ENCODE assay signal across 8 cellular contexts in genomic region chr16:3458278-3458851, GRCh38. TPM values are rescaled to one million over a fixed set of nuclear protein-coding genes. Genes with fewer than 3 reads are reported as not detected.
A peak's percentile ranks its signal among the peaks of the same experiment; 100 is the strongest.
DNase-seq lines count a peak whose midpoint lies in the region; ATAC-seq and TF ChIP-seq lines count a peak whose summit lies in the region.

No MANE protein-coding gene starts in this region.

- no peaks in the 10 kb centered on the region for H3K36me3 ChIP-seq in brain microvascular endothelial cell (replicated peaks)
- no peaks in the 10 kb centered on the region for H3K36me3 ChIP-seq in stomach smooth muscle (ENCODE audit: control insufficient read depth in 2 of 2, insufficient read depth in 2 of 2, low read length in 2 of 2)

- CTCF ChIA-PET in GM10248 (lab: Yijun Ruan, JAX) = no interaction called here

- TF ChIP-seq CTCF in brain microvascular endothelial cell (IDR thresholded peaks at IDR 0.05; ENCODE audit: low read depth, low read length, missing control alignments) (no peak), GM10248 (IDR thresholded peaks at IDR 0.05; ENCODE audit: control extremely low read depth, extremely low read depth, low read depth, missing control alignments) (no peak)

- ATAC-seq in GM21381 (IDR thresholded peaks at IDR 0.05; ENCODE audit: unreplicated experiment) = peak; percentile 4

- H3K9ac ChIP-seq in stomach smooth muscle (ENCODE audit: low read length in 2 of 2) = peak overlapping the region; percentile 87 to 93

- no peaks in the 10 kb centered on the region for H3K27me3 ChIP-seq in brain microvascular endothelial cell (replicated peaks)
- H3K27me3 ChIP-seq in stomach smooth muscle (ENCODE audit: control insufficient read depth in 1 of 2, insufficient read depth in 2 of 2, low read length in 2 of 2) = no peaks in the 10 kb centered on the region

- H3K27ac ChIP-seq in brain microvascular endothelial cell = peak overlapping the region; percentile 96
- H3K27ac ChIP-seq in stomach smooth muscle (ENCODE audit: low read length) = peak overlapping the region; percentile 88

- H3K4me1 ChIP-seq in stomach smooth muscle (ENCODE audit: control insufficient read depth, insufficient read depth, low read length) = peaks cover 38% of the 10 kb centered on the region

- DNase-seq in COLO668 (lab: John Stamatoyannopoulos, UW; ENCODE audit: unreplicated experiment) (peak; percentile 34), M059J (ENCODE audit: low read depth) (peak; percentile 51), brain microvascular endothelial cell (no peak), left kidney (ENCODE audit: low read depth, low spot score) (peak; percentile 56), GM10248 (ENCODE audit: extremely low spot score) (no peak), D341Med (ENCODE audit: low spot score) (no peak)

- POLR2A ChIA-PET in GM10248 (lab: Yijun Ruan, JAX) = no interaction called here

- in situ Hi-C loops in brain microvascular endothelial cell (cut with HindIII; ENCODE audit: low pct_ligation_motif_present, low sequenced_read_pairs) = no loop called here

- no peaks in the 10 kb centered on the region for H3K9me3 ChIP-seq in stomach smooth muscle (ENCODE audit: control insufficient read depth in 2 of 2, low read length in 2 of 2)

- peak overlapping the region; percentile 94 for H3K4me3 ChIP-seq in brain microvascular endothelial cell (ENCODE audit: low read depth, low read length)
- peak overlapping the region; percentile 81 to 95 for H3K4me3 ChIP-seq in stomach smooth muscle (ENCODE audit: low read length in 2 of 2)

RNA-seq across cellular contexts. Expression of gene NAA60, which starts 14.9 kb away (rescaled TPM):
- 9.1 and 18.8 TPM in 2 replicates for total RNA-seq in M059J (2014; rRNA removed; shearing (Covaris generic))

RNA-seq across cellular contexts. Expression of gene ZNF597, which starts 15.1 kb away (rescaled TPM):
- total RNA-seq in M059J (2014; rRNA removed; shearing (Covaris generic)) = 3.4 and 4.9 TPM in 2 replicates

RNA-seq across cellular contexts. Expression of gene C16orf90, which starts 36.9 kb away (rescaled TPM):
- total RNA-seq in M059J (2014; rRNA removed; shearing (Covaris generic)) = not detected in 2 replicates

RNA-seq across cellular contexts. Expression of gene CLUAP1, which starts 42.4 kb away (rescaled TPM):
- total RNA-seq in M059J (2014; rRNA removed; shearing (Covaris generic)) = 13.9 and 16.5 TPM in 2 replicates

RNA-seq across cellular contexts. Expression of gene ZNF174, which starts 57.4 kb away (rescaled TPM):
- 11.8 and 14.1 TPM in 2 replicates for total RNA-seq in M059J (2014; rRNA removed; shearing (Covaris generic))

Comparison
In these comparisons a context has a peak if more than half of its experiments do, and no peak if none do; other contexts are left out.
1. DNase-seq: peak in COLO668 (single experiment), M059J (single experiment) and left kidney (single experiment); none in brain microvascular endothelial cell (single experiment), GM10248 (single experiment) and D341Med (single experiment).